Comparison of ENCODE assay signal across 15 cellular contexts in genomic region chr18:79780547-79780946, GRCh38. TPM values are rescaled to one million over a fixed set of nuclear protein-coding genes. Genes with fewer than 3 reads are reported as not detected.
DNase-seq lines count a peak whose midpoint lies in the region; ATAC-seq and TF ChIP-seq lines count a peak whose summit lies in the region.
"Had no signal": no experiment of that assay in that cellular context is flagged by ENCODE, and none has a peak within 500 bp of the region (broad histone marks: within the 10 kb centered on the region; RNA-seq: fewer than 3 reads in every experiment).

No MANE protein-coding gene starts in this region.

- no peak overlapping the region for H3K4me3 Mint-ChIP-seq in endodermal cell
- H3K4me3 Mint-ChIP-seq: CD4-positive, alpha-beta memory T cell; H9 had no signal

- peak; percentile 60 for DNase-seq in activated effector memory CD4-positive, alpha-beta T cell treated with anti-CD3 and anti-CD28 coated beads, Interleukin-2, amount 50 U/mL, for 16 hours
- DNase-seq in activated effector memory CD4-positive, alpha-beta T cell treated with Interleukin-2 at 50 U/mL for 16 hours = no peak
- DNase-seq in endodermal cell = peak; percentile 24
- peak; percentile 43 for DNase-seq in spleen
- DNase-seq in aorta = peak; percentile 9 to 57
- DNase-seq in Karpas-422 = no peak
- no peak for DNase-seq in AML-193 (lab: John Stamatoyannopoulos, UW)
- DNase-seq: BE2C; CD4-positive, alpha-beta memory T cell; COR-L47; DND-41; GDM1; GOT3; H9 had no signal

- H3K4me1 ChIP-seq in endodermal cell (ENCODE audit: control insufficient read depth, insufficient read depth, low read length) (no peaks in the 10 kb centered on the region), spleen (no peaks in the 10 kb centered on the region), aorta (ENCODE audit: control insufficient read depth in 1 of 2, insufficient read depth in 2 of 2, low read length in 2 of 2) (no peaks in the 10 kb centered on the region), Karpas-422 (ENCODE audit: low read length) (peaks cover 3% of the 10 kb centered on the region; the same call in 1 of the 2 replicates)
- H3K4me1 ChIP-seq: BE2C had no signal

- no peak overlapping the region for H3K27ac Mint-ChIP-seq in endodermal cell
- H3K27ac Mint-ChIP-seq: CD4-positive, alpha-beta memory T cell; H9 had no signal

- WGBS in endodermal cell (ENCODE audit: insufficient coverage in 1 of 2, insufficient read length in 1 of 2), 2 experiments = 92 to 95% methylated on average over 3 to 8 of the region's 8 CpGs
- 80 to 89% (median 88%) methylated on average over 8 of the region's 8 CpGs for WGBS in spleen, 5 donors
- 87 to 88% methylated on average over 8 of the region's 8 CpGs for WGBS in aorta, 2 donors

- peaks cover 33% of the 10 kb centered on the region for H3K27me3 Mint-ChIP-seq in endodermal cell (ENCODE audit: insufficient read depth)

- H3K9me3 ChIP-seq in endodermal cell (ENCODE audit: control insufficient read depth, low read length) (no peaks in the 10 kb centered on the region), spleen (no peaks in the 10 kb centered on the region), aorta (ENCODE audit: control insufficient read depth, low read length) (no peaks in the 10 kb centered on the region), Karpas-422 (ENCODE audit: low read length) (no peaks in the 10 kb centered on the region)
- H3K9me3 ChIP-seq: BE2C had no signal

- no peak overlapping the region for H3K27ac ChIP-seq in endodermal cell (ENCODE audit: low read depth, low read length)
- no peak overlapping the region for H3K27ac ChIP-seq in spleen
- no peak overlapping the region for H3K27ac ChIP-seq in aorta (ENCODE audit: low read depth in 1 of 2, low read length in 2 of 2)
- H3K27ac ChIP-seq in Karpas-422 (ENCODE audit: low read length) = no peak overlapping the region
- H3K27ac ChIP-seq: C4-2B had no signal

- H3K36me3 Mint-ChIP-seq in endodermal cell (ENCODE audit: low read depth) = no peaks in the 10 kb centered on the region
- H3K36me3 Mint-ChIP-seq: CD4-positive, alpha-beta memory T cell had no signal

- H3K9me3 Mint-ChIP-seq in endodermal cell = no peaks in the 10 kb centered on the region

- intact Hi-C loops in spleen (cut with DNase I; ENCODE audit: low total_unique reads) (no loop called here), aorta (cut with DNase I) (no loop called here)

- H3K9ac ChIP-seq in endodermal cell (ENCODE audit: extremely low read depth, low read length, poor library complexity, severe bottlenecking) (no peak overlapping the region), Karpas-422 (ENCODE audit: low read length) (no peak overlapping the region)

- no peak overlapping the region for H3K4me3 ChIP-seq in endodermal cell (ENCODE audit: low read length)
- H3K4me3 ChIP-seq in spleen = no peak overlapping the region
- no peak overlapping the region for H3K4me3 ChIP-seq in aorta (ENCODE audit: low read length in 2 of 2)
- H3K4me3 ChIP-seq in Karpas-422 (ENCODE audit: low read length) = no peak overlapping the region

- no peak for TF ChIP-seq POLR2A in spleen (IDR thresholded peaks at IDR 0.05)

- no peaks in the 10 kb centered on the region for H4K20me1 ChIP-seq in Karpas-422 (ENCODE audit: insufficient read depth, low read depth, low read length)

- H3K79me2 ChIP-seq in Karpas-422 (ENCODE audit: low read length) = no peaks in the 10 kb centered on the region

- H3K9me2 ChIP-seq in Karpas-422 (replicated peaks; ENCODE audit: insufficient read depth, low read length) = no peaks in the 10 kb centered on the region

- H3K36me3 ChIP-seq in endodermal cell (ENCODE audit: control insufficient read depth, insufficient read depth, low read length) = no peaks in the 10 kb centered on the region
- H3K36me3 ChIP-seq in spleen = no peaks in the 10 kb centered on the region
- no peaks in the 10 kb centered on the region for H3K36me3 ChIP-seq in aorta (ENCODE audit: control insufficient read depth in 1 of 2, insufficient read depth in 2 of 2, low read length in 1 of 2)
- H3K36me3 ChIP-seq in Karpas-422 (ENCODE audit: insufficient read depth, low read length) = no peaks in the 10 kb centered on the region
- H3K36me3 ChIP-seq: BE2C had no signal

- no peak overlapping the region for H2AFZ ChIP-seq in Karpas-422 (ENCODE audit: low read length)

- no peaks in the 10 kb centered on the region for H3K4me1 Mint-ChIP-seq in endodermal cell
- H3K4me1 Mint-ChIP-seq: CD4-positive, alpha-beta memory T cell; H9 had no signal

- peaks cover 24% of the 10 kb centered on the region for H3K27me3 ChIP-seq in endodermal cell (ENCODE audit: control insufficient read depth, insufficient read depth, low read length, poor library complexity, severe bottlenecking)
- H3K27me3 ChIP-seq in spleen (replicated peaks in 1 of 7) = peaks cover 0 to 65% (median 19%) of the 10 kb centered on the region in 7 donors
- no peaks in the 10 kb centered on the region for H3K27me3 ChIP-seq in aorta (ENCODE audit: control insufficient read depth in 1 of 2, insufficient read depth in 2 of 2, low read length in 1 of 2)
- H3K27me3 ChIP-seq in Karpas-422 (ENCODE audit: low read length) = no peaks in the 10 kb centered on the region; the same call in 1 of the 2 replicates

- no peak overlapping the region for H3K4me2 ChIP-seq in Karpas-422 (ENCODE audit: low read depth, low read length, poor library complexity, severe bottlenecking)

- no peak for ATAC-seq in aorta (ENCODE audit: low FRiP score)

- TF ChIP-seq CTCF in endodermal cell (conservative IDR thresholded peaks at IDR 0.05) = no peak
- TF ChIP-seq CTCF in spleen (IDR thresholded peaks at IDR 0.05 in 8 of 11, conservative IDR thresholded peaks at IDR 0.05 in 3 of 11) = no peak

RNA-seq across cellular contexts. Expression of gene KCNG2, which starts 17.2 kb away (rescaled TPM):
- total RNA-seq in endodermal cell (not detected), spleen (1 to 10 TPM in 3 of 7 donors, under 1 TPM in 3, not detected in 1; 0.17 to 3.2 (median 1.1) TPM), aorta (1 to 10 TPM in 1 of 2 donors, under 1 TPM in 1; 0.23 to 1.1 TPM)
- polyA plus RNA-seq in endodermal cell (2013, experiment 1 of 2) = 0.32 TPM
- not detected for polyA plus RNA-seq in endodermal cell (2013, experiment 2 of 2)
- polyA plus RNA-seq in spleen (under 1 TPM; 0.15 to 0.38 (median 0.22) TPM), aorta (not detected)
- not detected in 2 replicates for total RNA-seq in Karpas-422 (2014; rRNA removed; shearing (Covaris generic); ENCODE audit: low replicate concordance)
- total RNA-seq: CD4-positive, alpha-beta memory T cell had no signal
- polyA plus RNA-seq: CD4-positive, alpha-beta memory T cell had no signal

Comparison
In these comparisons a context has a peak if more than half of its experiments do, and no peak if none do; other contexts are left out.
1. DNase-seq: peak in activated effector memory CD4-positive, alpha-beta T cell treated with anti-CD3 and anti-CD28 coated beads, Interleukin-2, amount 50 U/mL, for 16 hours (single experiment), endodermal cell (single experiment), spleen (single experiment) and aorta (2 of 2); none in activated effector memory CD4-positive, alpha-beta T cell treated with Interleukin-2 at 50 U/mL for 16 hours (single experiment), Karpas-422 (single experiment) and AML-193 (0 of 2).